Comparison of ENCODE assay signal across 8 cellular contexts in the genomic region with DNA sequence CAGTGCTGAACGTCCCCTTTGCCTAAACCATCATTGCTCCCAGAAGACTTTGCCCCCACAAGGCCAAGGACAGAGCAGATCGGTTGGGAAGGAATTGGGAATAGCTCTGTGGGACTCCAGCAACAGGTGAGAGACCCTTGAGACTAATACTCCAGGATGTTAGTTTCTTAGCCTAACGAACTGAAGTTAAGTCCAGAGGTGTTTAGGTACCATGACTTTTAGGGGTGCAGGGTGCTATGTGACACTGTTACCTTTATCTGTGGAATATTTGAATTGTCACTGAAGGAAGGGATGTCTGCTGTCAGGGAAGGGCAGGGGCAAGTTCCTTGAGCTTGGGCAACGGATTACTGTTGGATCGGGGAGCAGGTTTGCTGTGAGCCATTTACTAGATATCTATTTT. TPM values are rescaled to one million over a fixed set of nuclear protein-coding genes. Genes with fewer than 3 reads are reported as not detected.
DNase-seq lines count a peak whose midpoint lies in the region; ATAC-seq and TF ChIP-seq lines count a peak whose summit lies in the region.

No MANE protein-coding gene starts in this region.

- peaks cover 0 to 10% (median under 1%) of the 10 kb centered on the region in 3 donors for H3K36me3 Mint-ChIP-seq in naive thymus-derived CD8-positive, alpha-beta T cell

- H3K9ac ChIP-seq in IMR-90 (ENCODE audit: low read depth, low read length) (no peak overlapping the region), colonic mucosa (ENCODE audit: low read depth in 2 of 2, low read length in 2 of 2) (peak overlapping the region; percentile 41 to 46)

- no peak overlapping the region for H2AFZ ChIP-seq in IMR-90 (replicated peaks; ENCODE audit: low read length, poor library complexity)

- H3K36me3 ChIP-seq in IMR-90 (ENCODE audit: control insufficient read depth, insufficient read depth, low read length): peaks cover 5% of the 10 kb centered on the region; the same call in 1 of the 2 replicates
- H3K36me3 ChIP-seq in colonic mucosa: no peaks in the 10 kb centered on the region

- peaks cover 23 to 64% of the 10 kb centered on the region in 2 experiments for H3K79me1 ChIP-seq in IMR-90 (ENCODE audit: low read depth in 1 of 2, low read length in 2 of 2)

- POLR2A ChIA-PET in IMR-90 (lab: Charles Lee; ENCODE audit: unreplicated experiment): interaction anchor here (1.1 kb wide), 1 partner anchor 9 kb away, joined by 3 read pairs; no protein-coding TSS in a partner anchor
- POLR2A ChIA-PET in naive thymus-derived CD8-positive, alpha-beta T cell (lab: Charles Lee): interaction anchor here (1.2 kb wide), 1 partner anchor 236 kb away, joined by 3 read pairs; a partner anchor contains a TSS

- peak overlapping the region; percentile 62; the same call in 1 of the 2 replicates for H3K4ac ChIP-seq in IMR-90 (ENCODE audit: low read depth, low read length)

- H3K9me1 ChIP-seq in IMR-90 (ENCODE audit: insufficient read depth, low read length): peaks cover 19% of the 10 kb centered on the region

- H2AK9ac ChIP-seq in IMR-90 (replicated peaks; ENCODE audit: low read depth, low read length, poor library complexity): no peak overlapping the region

- peaks cover 45 to 62% (median 57%) of the 10 kb centered on the region in 4 donors for H3K4me1 Mint-ChIP-seq in naive thymus-derived CD8-positive, alpha-beta T cell

- peak overlapping the region; percentile 50; the same call in 1 of the 3 replicates for H2BK15ac ChIP-seq in IMR-90 (ENCODE audit: low read depth, low read length)

- H3K4me1 ChIP-seq in IMR-90 (ENCODE audit: control insufficient read depth, insufficient read depth, low read length): peaks cover 11% of the 10 kb centered on the region
- peaks cover 20% of the 10 kb centered on the region for H3K4me1 ChIP-seq in colonic mucosa

- H3K14ac ChIP-seq in IMR-90 (replicated peaks; ENCODE audit: low read depth, low read length): peak overlapping the region; percentile 47; the same call in 1 of the 2 replicates

- in situ Hi-C loops in IMR-90 (cut with MboI; ENCODE audit: low sequenced_read_pairs): loop anchor here (5.0 kb wide), 1 partner anchor 134 kb away; no protein-coding TSS in a partner anchor
- in situ Hi-C loops in GM13976 (cut with MboI; ENCODE audit: low sequenced_read_pairs, unreplicated experiment): loop anchor here (5.0 kb wide), 1 partner anchor 259 kb away; no protein-coding TSS in a partner anchor

- peak overlapping the region in 1 of 2 experiments; percentile 59; a peak in 2 of 4 replicates for H4K8ac ChIP-seq in IMR-90 (ENCODE audit: low read depth in 2 of 2, low read length in 2 of 2)

- peaks cover 55% of the 10 kb centered on the region for H4K20me1 ChIP-seq in IMR-90 (ENCODE audit: insufficient read depth, low read length)

- H3K27me3 Mint-ChIP-seq in naive thymus-derived CD8-positive, alpha-beta T cell: no peaks in the 10 kb centered on the region

- DNase-seq in AG09309 (ENCODE audit: low read depth) (no peak), IMR-90 (no peak), colonic mucosa (no peak), GM13976 (ENCODE audit: low spot score) (no peak), cortex of kidney (lab: John Stamatoyannopoulos, UW) (no peak)
- DNase-seq in naive thymus-derived CD8-positive, alpha-beta T cell: no peak
- no peak for DNase-seq in effector CD4-positive, alpha-beta T cell

- H3K4me3 Mint-ChIP-seq in naive thymus-derived CD8-positive, alpha-beta T cell: peak overlapping the region; percentile 58 to 94 (median 88)

- H2BK5ac ChIP-seq in IMR-90 (ENCODE audit: low read depth, low read length, poor library complexity, severe bottlenecking): peak overlapping the region; percentile 22

- no peaks in the 10 kb centered on the region for H3K9me3 Mint-ChIP-seq in naive thymus-derived CD8-positive, alpha-beta T cell

- H4K91ac ChIP-seq in IMR-90 (ENCODE audit: insufficient read depth, low read depth, low read length): peak overlapping the region; percentile 32

- TF ChIP-seq POLR2A in IMR-90 (IDR thresholded peaks at IDR 0.05; ENCODE audit: low read depth, low read length): no peak

- H3K23ac ChIP-seq in IMR-90 (ENCODE audit: low read depth, low read length): peak overlapping the region; percentile 71; the same call in 1 of the 2 replicates

- H3K9me3 ChIP-seq in IMR-90 (ENCODE audit: control insufficient read depth, insufficient read depth, low read length): no peaks in the 10 kb centered on the region
- no peaks in the 10 kb centered on the region for H3K9me3 ChIP-seq in colonic mucosa

- TF ChIP-seq CTCF in AG09309 (IDR thresholded peaks at IDR 0.05; ENCODE audit: control insufficient read depth, insufficient read depth, low read depth, low read length, missing control alignments) (no peak), IMR-90 (conservative IDR thresholded peaks at IDR 0.05; ENCODE audit: low read depth, low read length) (no peak), colonic mucosa (IDR thresholded peaks at IDR 0.05) (no peak), GM13976 (IDR thresholded peaks at IDR 0.05; ENCODE audit: borderline replicate concordance, control extremely low read depth, extremely low read depth, insufficient read depth, missing control alignments) (no peak)

- CTCF ChIA-PET in IMR-90 (lab: Yijun Ruan, JAX): interaction anchor here (0.6 kb wide), 1 partner anchor 552 kb away, joined by 3 read pairs; no protein-coding TSS in a partner anchor

- H3K56ac ChIP-seq in IMR-90 (ENCODE audit: extremely low read depth, insufficient read depth, low read length): no peak overlapping the region

- H4K5ac ChIP-seq in IMR-90 (ENCODE audit: low read depth, low read length): no peak overlapping the region

- no peak overlapping the region for H2BK120ac ChIP-seq in IMR-90 (ENCODE audit: low read depth, low read length)

- H3K4me3 ChIP-seq in AG09309 (ENCODE audit: control insufficient read depth, low read depth, low read length): peak overlapping the region; percentile 98
- H3K4me3 ChIP-seq in IMR-90 (ENCODE audit: insufficient read depth, low read depth, low read length): no peak overlapping the region
- peak overlapping the region; percentile 100 for H3K4me3 ChIP-seq in colonic mucosa

- dilution Hi-C loops in IMR-90 (cut with HindIII; ENCODE audit: low sequenced_read_pairs, unreplicated experiment): no loop called here

- ATAC-seq in IMR-90 (ENCODE audit: low read depth): no peak
- ATAC-seq in naive thymus-derived CD8-positive, alpha-beta T cell: no peak
- no peak for ATAC-seq in HG03039 (IDR thresholded peaks at IDR 0.05; ENCODE audit: unreplicated experiment)

- H2BK20ac ChIP-seq in IMR-90 (ENCODE audit: low read depth, low read length): no peak overlapping the region

- BruUV-seq in IMR-90 (replicated peaks; lab: Mats Ljungman, UMichigan): no TSS peak

- H3K4me2 ChIP-seq in IMR-90 (ENCODE audit: low read depth, low read length): peak overlapping the region; percentile 48; the same call in 1 of the 2 replicates

- 0 out of 2 replicates have a peak overlapping the region, but pooled peaks have one; percentile 27 for H3K27ac ChIP-seq in IMR-90 (ENCODE audit: insufficient read depth, low read length)
- H3K27ac ChIP-seq in colonic mucosa: peak overlapping the region; percentile 94

- H3K18ac ChIP-seq in IMR-90 (ENCODE audit: low read depth, low read length): no peak overlapping the region

- no CpG with 5 or more reads among the region's 5 CpGs for WGBS in IMR-90 (ENCODE audit: extremely low coverage in 2 of 2, insufficient read length in 1 of 2), 2 experiments

- H3K27me3 ChIP-seq in IMR-90 (ENCODE audit: control insufficient read depth, insufficient read depth, low read length) (no peaks in the 10 kb centered on the region), colonic mucosa (no peaks in the 10 kb centered on the region)

- peak overlapping the region; percentile 7 to 100 (median 90) for H3K27ac Mint-ChIP-seq in naive thymus-derived CD8-positive, alpha-beta T cell

- H2AK5ac ChIP-seq in IMR-90 (ENCODE audit: low read depth, low read length): peak overlapping the region; percentile 79; the same call in 1 of the 2 replicates

- TF ChIP-seq RAD21 in IMR-90 (IDR thresholded peaks at IDR 0.05; ENCODE audit: low read length): no peak

- intact Hi-C loops in IMR-90 (cut with micrococcal nuclease) (loop anchor here (2.0 to 5.0 kb wide), 2 partner anchors 119 to 141 kb away; no protein-coding TSS in a partner anchor), colonic mucosa (cut with DNase I) (no loop called here)

TF ChIP-seq in IMR-90, 13 proteins besides CTCF, POLR2A, EP300 and RAD21 (continues in another document):
- TF ChIP-seq CEBPB (IDR thresholded peaks at IDR 0.05; ENCODE audit: low read depth, low read length): no peak
- no peak for TF ChIP-seq BHLHE40 (IDR thresholded peaks at IDR 0.05; ENCODE audit: low read depth, low read length)
- TF ChIP-seq MXI1 (IDR thresholded peaks at IDR 0.05; ENCODE audit: borderline replicate concordance, low read depth, low read length): no peak
- TF ChIP-seq RFX5 (IDR thresholded peaks at IDR 0.05; ENCODE audit: low read depth, low read length): no peak
- no peak for TF ChIP-seq NFE2L2 (IDR thresholded peaks at IDR 0.05; ENCODE audit: low read depth, low read length)
- TF ChIP-seq MAFK (IDR thresholded peaks at IDR 0.05; ENCODE audit: low read depth, low read length): no peak
- TF ChIP-seq, protein P1, sequence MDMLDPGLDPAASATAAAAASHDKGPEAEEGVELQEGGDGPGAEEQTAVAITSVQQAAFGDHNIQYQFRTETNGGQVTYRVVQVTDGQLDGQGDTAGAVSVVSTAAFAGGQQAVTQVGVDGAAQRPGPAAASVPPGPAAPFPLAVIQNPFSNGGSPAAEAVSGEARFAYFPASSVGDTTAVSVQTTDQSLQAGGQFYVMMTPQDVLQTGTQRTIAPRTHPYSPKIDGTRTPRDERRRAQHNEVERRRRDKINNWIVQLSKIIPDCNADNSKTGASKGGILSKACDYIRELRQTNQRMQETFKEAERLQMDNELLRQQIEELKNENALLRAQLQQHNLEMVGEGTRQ (IDR thresholded peaks at IDR 0.05; ENCODE audit: low read depth, low read length): no peak
- no peak for TF ChIP-seq FOS (IDR thresholded peaks at IDR 0.05; ENCODE audit: low read depth, low read length)

RNA-seq across cellular contexts. Expression of a gene that starts 1.9 kb away (rescaled TPM):
- total RNA-seq in IMR-90 (2012; rRNA removed) (17.7 and 23.3 TPM in 2 replicates), colonic mucosa (100 to 1,000 TPM in 1 of 2 donors, 10 to 100 TPM in 1; 87.2 to 103 TPM)
- polyA plus RNA-seq in IMR-90 (2012; rRNA removed): 65.6 and 67.3 TPM in 2 replicates
- polyA plus RNA-seq in IMR-90 (2012; cell fraction: cytosol; rRNA removed): 46.2 and 50.5 TPM in 2 replicates
- 35.5 and 80.8 TPM in 2 replicates for polyA plus RNA-seq in IMR-90 (2012; cell fraction: nucleus; rRNA removed; ENCODE audit: low replicate concordance)
- 10 to 100 TPM; 88.0 to 99.5 TPM for total RNA-seq in naive thymus-derived CD8-positive, alpha-beta T cell
- polyA plus RNA-seq in naive thymus-derived CD8-positive, alpha-beta T cell: 10 to 100 TPM; 86.6 to 94.7 (median 91.8) TPM

RNA-seq across cellular contexts. Expression of a gene that starts 4.8 kb away (rescaled TPM):
- total RNA-seq in IMR-90 (2012; rRNA removed) (2.0 and 2.8 TPM in 2 replicates), colonic mucosa (1 to 10 TPM in 1 of 2 donors, not detected in 1; 3.3 TPM)
- polyA plus RNA-seq in IMR-90 (2012; rRNA removed): 6.5 and 8.2 TPM in 2 replicates
- 5.9 and 12.0 TPM in 2 replicates for polyA plus RNA-seq in IMR-90 (2012; cell fraction: cytosol; rRNA removed)
- polyA plus RNA-seq in IMR-90 (2012; cell fraction: nucleus; rRNA removed; ENCODE audit: low replicate concordance): 3.6 and 4.7 TPM in 2 replicates
- total RNA-seq in naive thymus-derived CD8-positive, alpha-beta T cell: not detected
- under 1 TPM in 1 of 3 donors, not detected in 2; 0.13 TPM for polyA plus RNA-seq in naive thymus-derived CD8-positive, alpha-beta T cell
